ENCODE assay signal across 23 cellular contexts in the genomic region with DNA sequence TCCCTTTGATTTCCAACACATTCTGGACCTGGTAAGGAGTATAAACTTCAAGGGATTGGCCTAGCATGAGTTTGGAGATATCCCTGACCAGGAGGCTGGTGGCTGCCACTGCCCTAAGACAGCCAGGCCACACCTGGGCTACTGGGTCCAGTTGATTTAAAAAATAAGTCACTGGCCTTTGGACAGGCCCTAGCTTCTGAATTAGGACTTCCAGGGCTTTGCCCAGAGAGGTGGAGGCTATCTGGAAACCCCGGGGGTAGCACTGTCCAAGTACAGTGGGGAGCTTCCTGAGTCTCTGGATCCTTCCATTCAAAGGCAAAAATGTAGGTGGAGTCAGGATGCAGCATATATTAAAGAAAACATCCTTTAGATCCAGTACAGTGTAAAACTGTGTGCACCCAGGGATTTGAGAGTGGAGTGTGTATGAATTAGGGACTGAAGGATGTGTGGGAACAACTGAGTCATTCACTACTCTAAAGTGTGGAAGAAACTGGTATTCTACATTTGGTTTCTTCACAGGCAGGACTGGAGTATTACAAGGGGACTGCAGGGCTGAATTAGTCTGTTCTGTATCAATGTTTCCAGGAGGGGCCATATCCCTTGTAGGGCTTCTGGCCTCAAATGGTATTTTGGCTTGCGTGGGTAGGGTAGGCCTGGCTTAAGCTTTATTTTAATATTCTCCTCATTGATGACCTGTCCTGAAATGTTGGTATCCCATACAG. TPM values are rescaled to one million over a fixed set of nuclear protein-coding genes. Genes with fewer than 3 reads are reported as not detected.
DNase-seq lines count a peak whose midpoint lies in the region; ATAC-seq and TF ChIP-seq lines count a peak whose summit lies in the region.
"Had no signal": no experiment of that assay in that cellular context is flagged by ENCODE, and none has a peak within 500 bp of the region (broad histone marks: within the 10 kb centered on the region; RNA-seq: fewer than 3 reads in every experiment).

No MANE protein-coding gene starts in this region.

- intact Hi-C loops in A673 (cut with micrococcal nuclease; ENCODE audit: unreplicated experiment): no loop called here

- H3K27me3 Mint-ChIP-seq in stimulated activated naive CD8-positive, alpha-beta T cell treated with anti-CD3 and anti-CD28 coated beads, Interleukin-15, amount 100 ng/mL, for 72 hours: no peaks in the 10 kb centered on the region

- no peaks in the 10 kb centered on the region for H3K27me3 ChIP-seq in effector memory CD4-positive, alpha-beta T cell (replicated peaks; ENCODE audit: control insufficient read depth, insufficient read depth, low read length, poor library complexity, severe bottlenecking)
- no peaks in the 10 kb centered on the region for H3K27me3 ChIP-seq in A673 (replicated peaks; ENCODE audit: insufficient read depth, low read depth, low read length, poor library complexity)
- H3K27me3 ChIP-seq: upper lobe of left lung had no signal

- DNase-seq in activated T-cell treated with anti-CD3 and anti-CD28 coated beads, Interleukin-2, amount 50 U/mL, for 1 hour: peak; percentile 15
- DNase-seq in activated T-cell treated with anti-CD3 and anti-CD28 coated beads for 4 hours (no peak), dermis blood vessel endothelial cell (no peak), A673 (ENCODE audit: low spot score) (no peak), NCI-H510A treated with DMSO at 0.1 percent for 48 hours (lab: John Stamatoyannopoulos, UW) (no peak)
- peak; percentile 24 for DNase-seq in activated CD4-positive, CD25-positive, alpha-beta regulatory T cell treated with anti-CD3 and anti-CD28 coated beads, Interleukin-2, amount 50 U/mL, for 72 hours
- DNase-seq in effector memory CD4-positive, alpha-beta T cell: no peak
- DNase-seq in stimulated activated naive CD8-positive, alpha-beta T cell treated with anti-CD3 and anti-CD28 coated beads, Interleukin-15, amount 100 ng/mL, for 72 hours: peak in 1 of 2 donors; percentile 6
- DNase-seq: activated naive CD4-positive, alpha-beta T cell; cerebellar nuclear complex; effector CD8-positive, alpha-beta T cell; esophagus squamous epithelium; GOT3; hypothalamus; NCI-H1694; NCI-H2171; NCI-H524 treated with DMSO at 0.1 percent for 48 hours; RPMI8226; small intestine; upper lobe of left lung; WERI-Rb-1 had no signal

- peaks cover 97% of the 10 kb centered on the region for H3K4me1 Mint-ChIP-seq in stimulated activated naive CD8-positive, alpha-beta T cell treated with anti-CD3 and anti-CD28 coated beads, Interleukin-15, amount 100 ng/mL, for 72 hours

- H3K27ac Mint-ChIP-seq in stimulated activated naive CD8-positive, alpha-beta T cell treated with anti-CD3 and anti-CD28 coated beads, Interleukin-15, amount 100 ng/mL, for 72 hours: peak overlapping the region; percentile 96 to 98

- TF ChIP-seq CTCF in A673 (conservative IDR thresholded peaks at IDR 0.05; ENCODE audit: low read depth, low read length): no peak

- no TSS peak for BruUV-seq in A673 (replicated peaks; lab: Mats Ljungman, UMichigan)

- CTCF ChIA-PET in A673 (lab: Charles Lee): no interaction called here

- no peaks in the 10 kb centered on the region for H3K9me3 ChIP-seq in effector memory CD4-positive, alpha-beta T cell (ENCODE audit: control insufficient read depth, low read length)
- H3K9me3 ChIP-seq in A673 (ENCODE audit: low read depth, low read length, poor library complexity, severe bottlenecking): no peaks in the 10 kb centered on the region
- H3K9me3 ChIP-seq: esophagus squamous epithelium, gastroesophageal sphincter, neutrophil, upper lobe of left lung had no signal

- H3K9me3 Mint-ChIP-seq in stimulated activated naive CD8-positive, alpha-beta T cell treated with anti-CD3 and anti-CD28 coated beads, Interleukin-15, amount 100 ng/mL, for 72 hours: peaks cover 4 to 15% of the 10 kb centered on the region in 2 donors

- H3K36me3 ChIP-seq in effector memory CD4-positive, alpha-beta T cell (ENCODE audit: control insufficient read depth, insufficient read depth, low read length): no peaks in the 10 kb centered on the region
- H3K36me3 ChIP-seq in A673 (ENCODE audit: insufficient read depth, low read length, poor library complexity, severe bottlenecking): peaks cover 13% of the 10 kb centered on the region
- H3K36me3 ChIP-seq: esophagus squamous epithelium, gastroesophageal sphincter, neutrophil, upper lobe of left lung, WERI-Rb-1 had no signal

- H3K27ac ChIP-seq in effector memory CD4-positive, alpha-beta T cell (ENCODE audit: insufficient read depth, low read length, poor library complexity, severe bottlenecking): no peak overlapping the region
- H3K27ac ChIP-seq in A673 (ENCODE audit: low read depth, low read length, poor library complexity, severe bottlenecking): no peak overlapping the region
- H3K27ac ChIP-seq: esophagus squamous epithelium, gastroesophageal sphincter, neutrophil, upper lobe of left lung, WERI-Rb-1 had no signal

- POLR2A ChIA-PET in A673 (lab: Charles Lee; ENCODE audit: low non-redundant PET): no interaction called here

- ATAC-seq in stimulated activated naive CD8-positive, alpha-beta T cell treated with anti-CD3 and anti-CD28 coated beads, Interleukin-15, amount 100 ng/mL, for 72 hours: peak; percentile 58
- ATAC-seq: gastroesophageal sphincter had no signal

- H3K4me1 ChIP-seq in effector memory CD4-positive, alpha-beta T cell (ENCODE audit: control insufficient read depth, insufficient read depth, low read length, poor library complexity, severe bottlenecking): peaks cover 71% of the 10 kb centered on the region
- peaks cover 53% of the 10 kb centered on the region for H3K4me1 ChIP-seq in A673 (ENCODE audit: insufficient read depth, low read length, poor library complexity, severe bottlenecking)
- H3K4me1 ChIP-seq: gastroesophageal sphincter had no signal

- H3K4me3 Mint-ChIP-seq in stimulated activated naive CD8-positive, alpha-beta T cell treated with anti-CD3 and anti-CD28 coated beads, Interleukin-15, amount 100 ng/mL, for 72 hours: peak overlapping the region; percentile 88 to 89

- peak overlapping the region; percentile 12 for H3K4me3 ChIP-seq in effector memory CD4-positive, alpha-beta T cell (ENCODE audit: insufficient read depth, low read depth, low read length, poor library complexity, severe bottlenecking)
- no peak overlapping the region for H3K4me3 ChIP-seq in A673 (ENCODE audit: low read depth, low read length, poor library complexity, severe bottlenecking)
- H3K4me3 ChIP-seq: esophagus squamous epithelium, gastroesophageal sphincter, upper lobe of left lung had no signal

RNA-seq across cellular contexts. Expression of a gene that starts 14.8 kb away (rescaled TPM):
- 0.17 and 0.74 TPM in 2 replicates for total RNA-seq in dermis blood vessel endothelial cell
- total RNA-seq in A673 (2021): 8.7 and 12.2 TPM in 2 replicates

RNA-seq across cellular contexts. Expression of a gene that starts 21.8 kb away (rescaled TPM):
- total RNA-seq in dermis blood vessel endothelial cell: 95.3 and 145 TPM in 2 replicates
- total RNA-seq in A673 (2021): 268 and 291 TPM in 2 replicates

RNA-seq across cellular contexts. Expression of a gene that starts 47.7 kb away (rescaled TPM):
- 6.3 and 7.8 TPM in 2 replicates for total RNA-seq in dermis blood vessel endothelial cell
- 5.5 and 5.6 TPM in 2 replicates for total RNA-seq in A673 (2021)

Comparison
In these comparisons a context has a peak if more than half of its experiments do, and no peak if none do; other contexts are left out.
1. DNase-seq: peak in activated T-cell treated with anti-CD3 and anti-CD28 coated beads, Interleukin-2, amount 50 U/mL, for 1 hour (single experiment) and activated CD4-positive, CD25-positive, alpha-beta regulatory T cell treated with anti-CD3 and anti-CD28 coated beads, Interleukin-2, amount 50 U/mL, for 72 hours (single experiment); none in activated T-cell treated with anti-CD3 and anti-CD28 coated beads for 4 hours (single experiment), effector memory CD4-positive, alpha-beta T cell (0 of 3), dermis blood vessel endothelial cell (single experiment), A673 (single experiment) and NCI-H510A treated with DMSO at 0.1 percent for 48 hours (single experiment).